In the genomic region with DNA sequence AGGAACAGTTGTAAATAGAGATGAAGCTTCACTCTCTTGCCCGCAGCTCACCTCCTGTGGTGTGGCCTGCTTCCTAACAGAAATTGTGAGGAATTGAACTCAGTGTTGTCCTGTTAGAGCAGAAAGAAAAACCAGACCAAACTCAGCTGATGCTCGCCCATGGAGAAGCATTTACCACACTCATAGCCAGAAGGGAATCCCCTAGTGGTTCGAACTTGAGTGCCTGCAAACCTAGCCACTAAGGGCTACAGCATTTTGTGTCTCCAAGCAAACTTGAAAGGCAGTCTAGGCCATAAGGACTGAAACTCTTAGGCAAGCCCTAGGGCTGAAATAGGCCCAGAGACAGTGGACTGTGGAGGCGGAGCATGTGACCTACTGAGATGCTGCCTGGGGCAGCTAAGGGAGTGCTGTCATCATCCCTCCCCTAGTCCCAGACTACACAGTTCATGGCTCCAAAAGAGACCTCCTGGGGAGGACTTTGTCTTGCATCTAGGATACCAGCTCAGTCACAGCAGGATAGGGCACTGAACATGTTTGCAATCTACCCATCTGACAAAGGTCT, we compare ENCODE assay signal across 1 cellular context.
TF ChIP-seq lines count a peak whose summit lies in the region.

No MANE protein-coding gene starts in this region.

TF ChIP-seq in HCT116, 20 proteins besides CTCF, POLR2A, EP300 and RAD21 (continued from another document):
- TF ChIP-seq, protein P1, sequence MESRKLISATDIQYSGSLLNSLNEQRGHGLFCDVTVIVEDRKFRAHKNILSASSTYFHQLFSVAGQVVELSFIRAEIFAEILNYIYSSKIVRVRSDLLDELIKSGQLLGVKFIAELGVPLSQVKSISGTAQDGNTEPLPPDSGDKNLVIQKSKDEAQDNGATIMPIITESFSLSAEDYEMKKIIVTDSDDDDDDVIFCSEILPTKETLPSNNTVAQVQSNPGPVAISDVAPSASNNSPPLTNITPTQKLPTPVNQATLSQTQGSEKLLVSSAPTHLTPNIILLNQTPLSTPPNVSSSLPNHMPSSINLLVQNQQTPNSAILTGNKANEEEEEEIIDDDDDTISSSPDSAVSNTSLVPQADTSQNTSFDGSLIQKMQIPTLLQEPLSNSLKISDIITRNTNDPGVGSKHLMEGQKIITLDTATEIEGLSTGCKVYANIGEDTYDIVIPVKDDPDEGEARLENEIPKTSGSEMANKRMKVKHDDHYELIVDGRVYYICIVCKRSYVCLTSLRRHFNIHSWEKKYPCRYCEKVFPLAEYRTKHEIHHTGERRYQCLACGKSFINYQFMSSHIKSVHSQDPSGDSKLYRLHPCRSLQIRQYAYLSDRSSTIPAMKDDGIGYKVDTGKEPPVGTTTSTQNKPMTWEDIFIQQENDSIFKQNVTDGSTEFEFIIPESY (IDR thresholded peaks at IDR 0.05; ENCODE audit: extremely low read depth, insufficient replicate concordance, low read length), result no peak
